25 cellular contexts compared by ENCODE assay signal in genomic region chr18:9986156-9986930, GRCh38.
"Had no signal": no experiment of that assay in that cellular context is flagged by ENCODE, and none has a peak within 500 bp of the region (broad histone marks: within the 10 kb centered on the region; RNA-seq: fewer than 3 reads in every experiment).

No MANE protein-coding gene starts in this region.

- H3K36me3 ChIP-seq: ascending aorta, SJSA1 had no signal

- H3K36me3 Mint-ChIP-seq: activated naive CD4-positive, alpha-beta T cell treated with anti-CD3 and anti-CD28 coated beads, Interleukin-2, amount 50 U/mL, for 72 hours had no signal

- H3K4me1 Mint-ChIP-seq: activated naive CD8-positive, alpha-beta T cell treated with anti-CD3 and anti-CD28 coated beads, Interleukin-2, amount 50 U/mL, for 24 hours had no signal

- H3K27me3 ChIP-seq: ascending aorta, body of pancreas, SJSA1 had no signal

- H3K9me3 Mint-ChIP-seq: activated naive CD4-positive, alpha-beta T cell treated with anti-CD3 and anti-CD28 coated beads, Interleukin-2, amount 50 U/mL, for 72 hours; activated naive CD8-positive, alpha-beta T cell treated with anti-CD3 and anti-CD28 coated beads, Interleukin-2, amount 50 U/mL, for 24 hours; activated T-cell treated with anti-CD3 and anti-CD28 coated beads, Interleukin-2, amount 50 U/mL, for 4 hours; T-helper 1 cell treated with Interleukin-12 subunit alpha and Interleukin-12 subunit beta and Interleukin-4 antibody, amounts not matched to agents 30 μg/mL and 1 μg/mL, for 36 hours had no signal

- H3K4me1 ChIP-seq: ascending aorta, SJSA1 had no signal

- H3K4me3 ChIP-seq: ascending aorta, body of pancreas, SJSA1 had no signal

- H3K4me3 Mint-ChIP-seq: activated naive CD8-positive, alpha-beta T cell treated with anti-CD3 and anti-CD28 coated beads, Interleukin-2, amount 50 U/mL, for 24 hours; activated T-cell treated with anti-CD3 and anti-CD28 coated beads, Interleukin-2, amount 50 U/mL, for 4 hours; T-helper 1 cell treated with Interleukin-12 subunit alpha and Interleukin-12 subunit beta and Interleukin-4 antibody, amounts not matched to agents 30 μg/mL and 1 μg/mL, for 36 hours had no signal

- DNase-seq: activated CD4-positive, alpha-beta T cell treated with anti-CD3 and anti-CD28 coated beads for 4 hours; activated CD4-positive, alpha-beta T cell treated with anti-CD3 and anti-CD28 coated beads, Interleukin-2, amount 50 U/mL, for 4 hours; activated effector memory CD4-positive, alpha-beta T cell treated with anti-CD3 and anti-CD28 coated beads, Interleukin-2, amount 50 U/mL, for 16 hours; activated naive CD4-positive, alpha-beta T cell treated with Interleukin-2 at 50 U/mL for 16 hours; activated naive CD8-positive, alpha-beta T cell treated with anti-CD3 and anti-CD28 coated beads, Interleukin-2, amount 50 U/mL, for 24 hours; activated T-cell treated with anti-CD3 and anti-CD28 coated beads, Interleukin-2, amount 50 U/mL, for 4 hours; amniotic stem cell; body of pancreas; central memory CD4-positive, alpha-beta T cell; KBM-7; NCI-H1092; NCI-H1417; NCI-H187; NCI-H2081; NCI-H446 treated with DMSO at 0.1 percent for 48 hours; NCI-H524 treated with DMSO at 0.1 percent for 48 hours; PC-3; SHP77; SW 1271 had no signal

- H3K27ac ChIP-seq: ascending aorta, SJSA1 had no signal

- H3K9me3 ChIP-seq: ascending aorta, body of pancreas, SJSA1 had no signal

- H3K27ac Mint-ChIP-seq: activated naive CD8-positive, alpha-beta T cell treated with anti-CD3 and anti-CD28 coated beads, Interleukin-2, amount 50 U/mL, for 24 hours; T-helper 1 cell treated with Interleukin-12 subunit alpha and Interleukin-12 subunit beta and Interleukin-4 antibody, amounts not matched to agents 30 μg/mL and 1 μg/mL, for 36 hours had no signal

- ATAC-seq: activated CD4-positive, CD25-positive, alpha-beta regulatory T cell treated with anti-CD3 and anti-CD28 coated beads, Interleukin-2, amount 50 U/mL, for 24 hours; activated naive CD4-positive, alpha-beta T cell treated with anti-CD3 and anti-CD28 coated beads, Interleukin-2, amount 50 U/mL, for 72 hours; activated naive CD8-positive, alpha-beta T cell treated with anti-CD3 and anti-CD28 coated beads, Interleukin-2, amount 50 U/mL, for 24 hours; activated T-cell treated with anti-CD3 and anti-CD28 coated beads, Interleukin-2, amount 50 U/mL, for 4 hours; PC-3; SK-N-SH treated with all-trans-retinoic acid at 6 μM for 48 hours had no signal
